ENCODE assay signal across 8 cellular contexts in the genomic region with DNA sequence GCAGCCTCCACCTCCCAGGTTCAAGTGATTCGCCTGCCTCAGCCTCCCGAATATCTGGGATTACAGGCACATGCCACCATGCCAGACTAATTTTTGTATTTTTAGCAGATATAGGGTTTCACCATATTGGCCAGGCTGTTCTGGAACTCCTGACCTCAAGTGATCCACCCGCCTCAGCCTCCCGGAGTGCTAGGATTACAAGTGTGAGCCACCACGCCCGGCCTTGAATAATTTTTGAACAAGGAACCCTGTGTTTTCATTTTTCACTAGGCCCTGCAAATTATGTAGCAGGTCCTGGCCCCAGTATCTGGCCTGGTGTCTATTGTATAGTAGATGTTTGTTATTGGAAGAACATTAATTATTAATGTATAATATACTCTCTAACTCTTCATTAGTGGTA.
"Had no signal": no experiment of that assay in that cellular context is flagged by ENCODE, and none has a peak within 500 bp of the region (broad histone marks: within the 10 kb centered on the region; RNA-seq: fewer than 3 reads in every experiment).

No MANE protein-coding gene starts in this region.

- H3K27ac Mint-ChIP-seq: H9, HFFc6 had no signal

- H3K9me3 ChIP-seq: HAP-1 had no signal

- ATAC-seq: HCT116 had no signal

- H3K4me1 ChIP-seq: HAP-1 had no signal

- H3K9me3 Mint-ChIP-seq: H9, HFFc6 had no signal

- H3K36me3 ChIP-seq: HAP-1 had no signal

- H3K27ac ChIP-seq: GM23248 had no signal

- H3K4me3 Mint-ChIP-seq: H9, HFFc6 had no signal

- H3K9ac ChIP-seq: GM23248 had no signal

- H3K4me3 ChIP-seq: GM23248, HAP-1 had no signal

- DNase-seq: GM23248, GOT3, H7, H9, HCEC 1CT, HFFc6 had no signal

- H2AFZ ChIP-seq: GM23248 had no signal
